Comparison of ENCODE assay signal across 32 cellular contexts in the genomic region with DNA sequence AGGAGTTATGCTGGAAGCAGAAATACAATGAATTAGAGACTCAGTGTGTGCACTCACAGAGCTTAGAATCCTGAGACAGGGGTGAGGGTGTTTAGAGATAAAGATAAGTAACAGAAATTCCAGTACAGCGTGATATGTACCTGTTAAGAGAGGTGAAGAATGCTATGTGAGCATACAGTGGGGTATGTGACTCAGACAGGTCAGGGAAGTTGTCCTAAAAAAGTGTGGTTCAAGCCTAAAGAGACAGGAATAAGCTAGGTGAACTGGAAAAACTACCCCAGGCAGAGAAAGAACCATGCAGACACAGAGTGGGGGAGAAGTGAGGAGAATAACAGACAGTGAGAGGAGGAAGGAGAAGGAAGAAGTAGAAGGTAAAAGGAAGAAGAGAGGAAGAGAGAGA. TPM values are rescaled to one million over a fixed set of nuclear protein-coding genes. Genes with fewer than 3 reads are reported as not detected.
"Had no signal": no experiment of that assay in that cellular context is flagged by ENCODE, and none has a peak within 500 bp of the region (broad histone marks: within the 10 kb centered on the region; RNA-seq: fewer than 3 reads in every experiment).

No MANE protein-coding gene starts in this region.

- H3K9ac ChIP-seq: SK-N-SH had no signal

- H3K27me3 ChIP-seq: ascending aorta, Peyer's patch, SJSA1 had no signal

- H3K36me3 ChIP-seq: ascending aorta, Peyer's patch, WERI-Rb-1 had no signal

- H3K9me3 ChIP-seq: ascending aorta, Peyer's patch, SJSA1, SK-N-SH had no signal

- H3K4me3 ChIP-seq: ascending aorta, Peyer's patch, SJSA1 had no signal

- H3K4me2 ChIP-seq: SK-N-SH had no signal

- H3K27ac ChIP-seq: ascending aorta, Peyer's patch, SJSA1, WERI-Rb-1 had no signal

- H3K4me1 ChIP-seq: ascending aorta, Peyer's patch, SJSA1 had no signal

- ATAC-seq: activated CD8-positive, alpha-beta T cell treated with anti-CD3 and anti-CD28 coated beads for 36 hours; PC-3; T-helper 17 cell had no signal

- DNase-seq: activated CD4-positive, alpha-beta T cell treated with anti-CD3 and anti-CD28 coated beads for 1 hour; activated CD4-positive, alpha-beta T cell treated with anti-CD3 and anti-CD28 coated beads, Interleukin-2, amount 10 ng/mL, durations not matched to agents 24 days and 14 days; activated CD4-positive, alpha-beta T cell treated with anti-CD3 and anti-CD28 coated beads, Interleukin-2, amount 50 U/mL, for 4 hours; activated CD4-positive, CD25-positive, alpha-beta regulatory T cell; activated CD8-positive, alpha-beta T cell treated with anti-CD3 and anti-CD28 coated beads for 36 hours; activated gamma-delta T cell; activated naive CD4-positive, alpha-beta T cell treated with Interleukin-2 at 50 U/mL for 16 hours; activated naive CD8-positive, alpha-beta T cell treated with anti-CD3 and anti-CD28 coated beads, Interleukin-2, amount 10 ng/mL, durations not matched to agents 7 days and 5 days; activated T-cell treated with anti-CD3 and anti-CD28 coated beads, Interleukin-2, amount 50 U/mL, for 1 hour; amygdala; NCI-H1092 treated with DMSO at 0.1 percent for 48 hours; NCI-H1417; NCI-H146; NCI-H187; NCI-H2029 treated with DMSO at 0.1 percent for 48 hours; NCI-H2107; NCI-H2171; NCI-H510A; NCI-H526; NCI-H748 treated with DMSO at 0.1 percent for 48 hours; NK-92 treated with Interleukin-12 subunit alpha and Interleukin-12 subunit beta, amount 100 ng/mL, for 24 hours; PC-3; Peyer's patch; RPMI8226; SHP77 treated with DMSO at 0.1 percent for 48 hours; SK-N-SH; T-helper 17 cell; WERI-Rb-1 had no signal

RNA-seq across cellular contexts. Expression of a gene that starts 23.1 kb away (rescaled TPM):
- total RNA-seq: activated CD4-positive, alpha-beta T cell treated with anti-CD3 and anti-CD28 coated beads, Interleukin-2, amount 10 ng/mL, durations not matched to agents 24 days and 14 days; activated CD8-positive, alpha-beta memory T cell treated with anti-CD3 and anti-CD28 coated beads for 36 hours; activated CD8-positive, alpha-beta T cell treated with anti-CD3 and anti-CD28 coated beads for 36 hours; activated naive CD8-positive, alpha-beta T cell treated with anti-CD3 and anti-CD28 coated beads, Interleukin-2, amount 10 ng/mL, durations not matched to agents 7 days and 5 days; activated T-helper 2 cell treated with anti-CD3 and anti-CD28 coated beads, Interferon-gamma antibody, Interleukin-2, Interleukin-4, amounts not matched to agents 10 μg/mL and 5 μg/mL and 100 μg/mL, durations not matched to agents 14 hours and 24 hours and 36 hours; ascending aorta; PC-3; Peyer's patch; T-helper 17 cell had no signal
